Comparison of ENCODE assay signal across 26 cellular contexts in the genomic region with DNA sequence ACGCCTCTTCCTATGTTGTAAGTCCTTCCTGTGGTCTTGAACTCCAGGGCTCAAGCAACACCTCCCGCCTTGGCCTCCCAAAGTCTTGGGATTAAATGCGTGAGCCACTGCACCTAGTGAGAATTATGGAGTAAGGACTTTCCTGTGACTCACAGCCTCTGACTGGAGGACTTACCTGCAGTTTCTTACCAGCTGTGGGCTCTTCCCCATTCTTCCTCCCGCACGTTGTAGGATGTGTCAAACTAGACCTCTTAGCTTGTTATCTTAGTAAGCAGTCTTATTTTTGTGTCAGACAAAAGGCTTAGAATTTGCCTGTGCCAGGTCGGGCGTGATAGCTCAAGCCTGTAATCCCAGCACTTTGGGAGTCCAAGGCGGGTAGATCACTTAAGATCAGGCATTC. TPM values are rescaled to one million over a fixed set of nuclear protein-coding genes. Genes with fewer than 3 reads are reported as not detected.
A peak's percentile ranks its signal among the peaks of the same experiment; 100 is the strongest.
DNase-seq lines count a peak whose midpoint lies in the region; ATAC-seq lines count a peak whose summit lies in the region.
"Had no signal": no experiment of that assay in that cellular context is flagged by ENCODE, and none has a peak within 500 bp of the region (broad histone marks: within the 10 kb centered on the region; RNA-seq: fewer than 3 reads in every experiment).

No MANE protein-coding gene starts in this region.

- H3K4me1 Mint-ChIP-seq in activated naive CD8-positive, alpha-beta T cell (ENCODE audit: low read depth), result peaks cover 19% of the 10 kb centered on the region
- H3K4me1 Mint-ChIP-seq in activated naive CD8-positive, alpha-beta T cell treated with anti-CD3 and anti-CD28 coated beads, Interleukin-2, amount 50 U/mL, for 24 hours, result peaks cover 20% of the 10 kb centered on the region
- H3K4me1 Mint-ChIP-seq in activated T-helper 17 cell treated with anti-CD3 and anti-CD28 coated beads, Interleukin-2, amount 50 U/mL, for 72 hours, result peaks cover 19% of the 10 kb centered on the region
- H3K4me1 Mint-ChIP-seq in naive thymus-derived CD4-positive, alpha-beta T cell, result peaks cover 12 to 24% (median 21%) of the 10 kb centered on the region in 7 donors

- H3K27ac Mint-ChIP-seq in activated naive CD8-positive, alpha-beta T cell, result peak overlapping the region; percentile 12
- no peak overlapping the region for H3K27ac Mint-ChIP-seq in activated naive CD8-positive, alpha-beta T cell treated with anti-CD3 and anti-CD28 coated beads, Interleukin-2, amount 50 U/mL, for 24 hours
- peak overlapping the region; percentile 65 for H3K27ac Mint-ChIP-seq in activated T-helper 17 cell treated with anti-CD3 and anti-CD28 coated beads, Interleukin-2, amount 50 U/mL, for 72 hours
- H3K27ac Mint-ChIP-seq in naive thymus-derived CD4-positive, alpha-beta T cell, result peak overlapping the region in 7 of 9 donors; percentile 11 to 70 (median 43)
- H3K27ac Mint-ChIP-seq: mesothelial cell of epicardium, type B pancreatic cell had no signal

- H3K27me3 ChIP-seq in naive thymus-derived CD4-positive, alpha-beta T cell (ENCODE audit: control insufficient read depth in 2 of 2, insufficient read depth in 2 of 2, low read length in 2 of 2), result no peaks in the 10 kb centered on the region
- H3K27me3 ChIP-seq: BE2C, body of pancreas, gastrocnemius medialis, SJSA1 had no signal

- DNase-seq in activated naive CD8-positive, alpha-beta T cell treated with anti-CD3 and anti-CD28 coated beads, Interleukin-2, amount 50 U/mL, for 24 hours, result no peak
- DNase-seq in MV-4-11 (lab: John Stamatoyannopoulos, UW), result peak; percentile 26
- DNase-seq in naive thymus-derived CD4-positive, alpha-beta T cell, result no peak
- no peak for DNase-seq in epidermal melanocyte (ENCODE audit: insufficient read length, low spot score)
- DNase-seq in cerebellar nuclear complex (lab: John Stamatoyannopoulos, UW), result no peak
- DNase-seq in NCI-H1105 treated with DMSO at 0.1 percent for 48 hours (lab: John Stamatoyannopoulos, UW), result no peak
- DNase-seq: activated gamma-delta T cell treated with Interleukin-2 at 50 U/mL for 16 hours; BE2C; body of pancreas; dermis blood vessel endothelial cell; gastrocnemius medialis; H9; MM.1S; NCI-H1417; NCI-H2029 treated with DMSO at 0.1 percent for 48 hours; NCI-H345; NCI-H748 treated with DMSO at 0.1 percent for 48 hours; occipital lobe; stimulated activated CD4-positive, alpha-beta T cell treated with anti-CD3 and anti-CD28 coated beads, Interleukin-4, amount 100 ng/mL, for 1 hour had no signal

- H3K36me3 ChIP-seq in naive thymus-derived CD4-positive, alpha-beta T cell (ENCODE audit: control insufficient read depth in 2 of 3, insufficient read depth in 3 of 3, low read length in 3 of 3), result no peaks in the 10 kb centered on the region
- H3K36me3 ChIP-seq: BE2C, gastrocnemius medialis, SJSA1 had no signal

- POLR2A ChIA-PET in naive thymus-derived CD4-positive, alpha-beta T cell (lab: Charles Lee), result interaction anchor here (0.7 to 2.8 kb wide), 4 partner anchors 14 to 30 kb away, joined by 3 to 12 read pairs (median 3); no protein-coding TSS in a partner anchor

- no peak for ATAC-seq in activated naive CD8-positive, alpha-beta T cell treated with anti-CD3 and anti-CD28 coated beads, Interleukin-2, amount 50 U/mL, for 24 hours
- peak; percentile 47 for ATAC-seq in activated T-helper 17 cell treated with anti-CD3 and anti-CD28 coated beads, Interleukin-2, amount 50 U/mL, for 72 hours (replicated peaks)
- no peak for ATAC-seq in naive thymus-derived CD4-positive, alpha-beta T cell
- ATAC-seq: activated CD4-positive, CD25-positive, alpha-beta regulatory T cell treated with anti-CD3 and anti-CD28 coated beads, Interleukin-2, amount 50 U/mL, for 24 hours; body of pancreas; gastrocnemius medialis had no signal

- CTCF ChIA-PET in naive thymus-derived CD4-positive, alpha-beta T cell (lab: Charles Lee), result interaction anchor here (0.6 kb wide), 1 partner anchor 13 kb away, joined by 3 read pairs; no protein-coding TSS in a partner anchor

- intact Hi-C loops in naive thymus-derived CD4-positive, alpha-beta T cell (cut with micrococcal nuclease), result loop anchor here in 1 of 2 donors (2.0 kb wide), 1 partner anchor 16 kb away; no protein-coding TSS in a partner anchor

- no peak overlapping the region for H3K4me3 ChIP-seq in naive thymus-derived CD4-positive, alpha-beta T cell (ENCODE audit: low read length)
- H3K4me3 ChIP-seq: body of pancreas, gastrocnemius medialis, SJSA1 had no signal

- H3K27ac ChIP-seq in naive thymus-derived CD4-positive, alpha-beta T cell (ENCODE audit: low read depth, low read length), result no peak overlapping the region
- H3K27ac ChIP-seq: body of pancreas, gastrocnemius medialis, KMS-11, SJSA1 had no signal

- H3K4me3 Mint-ChIP-seq in activated naive CD8-positive, alpha-beta T cell, result no peak overlapping the region
- H3K4me3 Mint-ChIP-seq in activated naive CD8-positive, alpha-beta T cell treated with anti-CD3 and anti-CD28 coated beads, Interleukin-2, amount 50 U/mL, for 24 hours, result no peak overlapping the region
- H3K4me3 Mint-ChIP-seq in activated T-helper 17 cell treated with anti-CD3 and anti-CD28 coated beads, Interleukin-2, amount 50 U/mL, for 72 hours, result peak overlapping the region; percentile 33
- H3K4me3 Mint-ChIP-seq in naive thymus-derived CD4-positive, alpha-beta T cell, result peak overlapping the region in 2 of 10 donors; percentile 4 to 32
- H3K4me3 Mint-ChIP-seq: H9, mesothelial cell of epicardium, type B pancreatic cell had no signal

- no peaks in the 10 kb centered on the region for H3K36me3 Mint-ChIP-seq in activated naive CD8-positive, alpha-beta T cell
- H3K36me3 Mint-ChIP-seq in activated naive CD8-positive, alpha-beta T cell treated with anti-CD3 and anti-CD28 coated beads, Interleukin-2, amount 50 U/mL, for 24 hours (ENCODE audit: low read depth), result no peaks in the 10 kb centered on the region
- H3K36me3 Mint-ChIP-seq in activated T-helper 17 cell treated with anti-CD3 and anti-CD28 coated beads, Interleukin-2, amount 50 U/mL, for 72 hours (ENCODE audit: low read depth), result no peaks in the 10 kb centered on the region
- H3K36me3 Mint-ChIP-seq in naive thymus-derived CD4-positive, alpha-beta T cell, result no peaks in the 10 kb centered on the region
- H3K36me3 Mint-ChIP-seq: mesothelial cell of epicardium, type B pancreatic cell had no signal

- H3K4me1 ChIP-seq in naive thymus-derived CD4-positive, alpha-beta T cell (ENCODE audit: control insufficient read depth in 2 of 2, insufficient read depth in 2 of 2, low read length in 2 of 2), result peaks cover 10 to 14% of the 10 kb centered on the region in 2 donors
- H3K4me1 ChIP-seq: body of pancreas, gastrocnemius medialis, SJSA1 had no signal

- H3K9me3 Mint-ChIP-seq in activated naive CD8-positive, alpha-beta T cell (ENCODE audit: low read depth), result no peaks in the 10 kb centered on the region
- no peaks in the 10 kb centered on the region for H3K9me3 Mint-ChIP-seq in activated naive CD8-positive, alpha-beta T cell treated with anti-CD3 and anti-CD28 coated beads, Interleukin-2, amount 50 U/mL, for 24 hours
- H3K9me3 Mint-ChIP-seq in activated T-helper 17 cell treated with anti-CD3 and anti-CD28 coated beads, Interleukin-2, amount 50 U/mL, for 72 hours, result no peaks in the 10 kb centered on the region
- H3K9me3 Mint-ChIP-seq in naive thymus-derived CD4-positive, alpha-beta T cell, result no peaks in the 10 kb centered on the region
- H3K9me3 Mint-ChIP-seq: H9, mesothelial cell of epicardium, type B pancreatic cell had no signal

- no peaks in the 10 kb centered on the region for H3K27me3 Mint-ChIP-seq in activated naive CD8-positive, alpha-beta T cell
- no peaks in the 10 kb centered on the region for H3K27me3 Mint-ChIP-seq in activated naive CD8-positive, alpha-beta T cell treated with anti-CD3 and anti-CD28 coated beads, Interleukin-2, amount 50 U/mL, for 24 hours
- no peaks in the 10 kb centered on the region for H3K27me3 Mint-ChIP-seq in activated T-helper 17 cell treated with anti-CD3 and anti-CD28 coated beads, Interleukin-2, amount 50 U/mL, for 72 hours
- H3K27me3 Mint-ChIP-seq in naive thymus-derived CD4-positive, alpha-beta T cell, result no peaks in the 10 kb centered on the region
- H3K27me3 Mint-ChIP-seq: type B pancreatic cell had no signal

- H3K9me3 ChIP-seq in naive thymus-derived CD4-positive, alpha-beta T cell (ENCODE audit: control insufficient read depth in 2 of 3, low read length in 3 of 3), result no peaks in the 10 kb centered on the region
- H3K9me3 ChIP-seq: BE2C, body of pancreas, gastrocnemius medialis, SJSA1 had no signal

RNA-seq across cellular contexts. Expression of a gene that starts 30.9 kb away (rescaled TPM):
- total RNA-seq in activated T-helper 17 cell treated with anti-CD3 and anti-CD28 coated beads, Interleukin-2, amount 50 U/mL, for 72 hours, result 10 to 100 TPM; 48.8 to 61.9 TPM
- 10 to 100 TPM; 16.9 to 78.8 (median 22.0) TPM for total RNA-seq in naive thymus-derived CD4-positive, alpha-beta T cell
- polyA plus RNA-seq in naive thymus-derived CD4-positive, alpha-beta T cell, result 10 to 100 TPM in 1 of 2 donors, 1 to 10 TPM in 1; 9.6 to 21.7 TPM
